Comparison of ENCODE assay signal across 23 cellular contexts in genomic region chr1:186292875-186293274, GRCh38. TPM values are rescaled to one million over a fixed set of nuclear protein-coding genes. Genes with fewer than 3 reads are reported as not detected.
"Had no signal": no experiment of that assay in that cellular context is flagged by ENCODE, and none has a peak within 500 bp of the region (broad histone marks: within the 10 kb centered on the region; RNA-seq: fewer than 3 reads in every experiment).

No MANE protein-coding gene starts in this region.

- DNase-seq: effector CD8-positive, alpha-beta T cell; endodermal cell; foreskin fibroblast; gastrocnemius medialis; head of caudate nucleus; left ventricle myocardium superior; lower lobe of right lung; natural killer cell; occipital lobe; ovary; posterior cingulate gyrus; psoas muscle; right cardiac atrium; sigmoid colon; stimulated activated CD4-positive, alpha-beta T cell treated with anti-CD3 and anti-CD28 coated beads, Interleukin-2, amount 100 ng/mL, for 48 hours; stimulated activated naive B cell treated with anti-CD40 and anti-IgM and Interleukin-4, amounts not matched to agents 10 μg/mL and 1 μg/mL and 100 μg/mL, for 72 hours; stomach; thyroid gland had no signal

- ATAC-seq: esophagus mucosa; gastrocnemius medialis; left ventricle myocardium superior; lower lobe of right lung; natural killer cell; psoas muscle; right cardiac atrium; stimulated activated naive B cell treated with anti-CD40 and anti-IgM and Interleukin-4, amounts not matched to agents 10 μg/mL and 1 μg/mL and 100 μg/mL, for 72 hours had no signal

- H3K36me3 Mint-ChIP-seq: natural killer cell; stimulated activated naive B cell treated with anti-CD40 and anti-IgM and Interleukin-4, amounts not matched to agents 10 μg/mL and 1 μg/mL and 100 μg/mL, for 72 hours; type B pancreatic cell had no signal

- H3K27ac Mint-ChIP-seq: endodermal cell; natural killer cell; stimulated activated naive B cell treated with anti-CD40 and anti-IgM and Interleukin-4, amounts not matched to agents 10 μg/mL and 1 μg/mL and 100 μg/mL, for 72 hours; type B pancreatic cell had no signal

- H3K4me3 Mint-ChIP-seq: endodermal cell; natural killer cell; stimulated activated naive B cell treated with anti-CD40 and anti-IgM and Interleukin-4, amounts not matched to agents 10 μg/mL and 1 μg/mL and 100 μg/mL, for 72 hours; type B pancreatic cell had no signal

- H3K27me3 Mint-ChIP-seq: type B pancreatic cell had no signal

- H3K9me3 Mint-ChIP-seq: endodermal cell; natural killer cell; stimulated activated naive B cell treated with anti-CD40 and anti-IgM and Interleukin-4, amounts not matched to agents 10 μg/mL and 1 μg/mL and 100 μg/mL, for 72 hours; type B pancreatic cell had no signal

- H3K4me1 Mint-ChIP-seq: endodermal cell; natural killer cell; stimulated activated naive B cell treated with anti-CD40 and anti-IgM and Interleukin-4, amounts not matched to agents 10 μg/mL and 1 μg/mL and 100 μg/mL, for 72 hours had no signal

RNA-seq across cellular contexts. Expression of gene PRG4, which starts 3.2 kb away (rescaled TPM):
- total RNA-seq: endodermal cell, esophagus mucosa, myocyte, natural killer cell, renal cortical epithelial cell, skeletal muscle tissue had no signal
